10 cellular contexts compared by ENCODE assay signal in the genomic region with DNA sequence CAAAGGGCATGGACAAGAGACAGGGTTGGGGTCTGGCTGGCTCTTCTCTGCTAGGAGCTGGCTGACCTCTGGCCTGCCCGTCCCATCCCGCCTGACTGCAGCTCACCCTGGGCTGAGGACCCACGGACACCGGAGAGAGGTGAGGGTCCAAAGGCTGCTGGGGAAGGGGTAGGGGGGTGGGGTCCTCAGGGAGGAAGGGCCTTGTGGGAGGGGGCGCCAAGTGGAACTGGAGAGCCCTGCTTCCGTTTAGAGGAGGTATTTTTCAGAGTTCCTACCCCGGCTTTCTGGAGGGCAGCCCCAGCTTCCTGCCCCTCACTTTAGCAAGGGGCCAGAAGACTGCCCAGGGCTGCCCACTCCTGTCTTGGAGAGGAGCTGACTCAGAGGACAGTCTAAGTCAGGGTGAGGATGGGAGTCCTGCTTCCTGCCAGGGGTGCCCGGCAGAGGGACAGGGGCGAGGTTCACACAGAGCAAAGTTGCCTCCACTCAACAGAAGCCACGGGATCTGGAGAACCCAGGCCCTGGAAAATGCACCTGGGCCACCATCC. TPM values are rescaled to one million over a fixed set of nuclear protein-coding genes. Genes with fewer than 3 reads are reported as not detected.
DNase-seq lines count a peak whose midpoint lies in the region; ATAC-seq lines count a peak whose summit lies in the region.
"Had no signal": no experiment of that assay in that cellular context is flagged by ENCODE, and none has a peak within 500 bp of the region (broad histone marks: within the 10 kb centered on the region; RNA-seq: fewer than 3 reads in every experiment).

No MANE protein-coding gene starts in this region.

- H3K36me3 ChIP-seq in CD4-positive, CD25-positive, alpha-beta regulatory T cell (ENCODE audit: control insufficient read depth, insufficient read depth, low read length), result peaks cover 16% of the 10 kb centered on the region
- H3K36me3 ChIP-seq in esophagus (ENCODE audit: control insufficient read depth in 2 of 2, insufficient read depth in 2 of 2, low read length in 1 of 2), result peaks cover 5 to 14% of the 10 kb centered on the region in 2 donors

- peak overlapping the region; percentile 52 to 87 (median 72) for H3K4me3 Mint-ChIP-seq in CD4-positive, CD25-positive, alpha-beta regulatory T cell

- peak overlapping the region; percentile 41 for H3K4me3 ChIP-seq in CD4-positive, CD25-positive, alpha-beta regulatory T cell (ENCODE audit: low read depth, low read length)
- no peak overlapping the region for H3K4me3 ChIP-seq in esophagus (ENCODE audit: low read depth in 1 of 2, low read length in 2 of 2)

- H3K4me1 Mint-ChIP-seq in CD4-positive, CD25-positive, alpha-beta regulatory T cell, result peaks cover 6 to 49% (median 21%) of the 10 kb centered on the region in 4 donors

- peak in 1 of 2 donors; percentile 13 for ATAC-seq in CD4-positive, CD25-positive, alpha-beta regulatory T cell (ENCODE audit: low read depth in 2 of 2)
- ATAC-seq in GM19397 (IDR thresholded peaks at IDR 0.05; ENCODE audit: unreplicated experiment), result peak; percentile 12
- ATAC-seq in HG03571 (IDR thresholded peaks at IDR 0.05; ENCODE audit: unreplicated experiment), result peak; percentile 24
- no peak for ATAC-seq in GM21717 (IDR thresholded peaks at IDR 0.05; ENCODE audit: unreplicated experiment)

- H3K27ac ChIP-seq in CD4-positive, CD25-positive, alpha-beta regulatory T cell (ENCODE audit: insufficient read depth, low read length, poor library complexity, severe bottlenecking), result peak overlapping the region; percentile 70
- peak overlapping the region; percentile 63 to 74 for H3K27ac ChIP-seq in esophagus (ENCODE audit: low read depth in 2 of 2, low read length in 1 of 2)

- peaks cover 4% of the 10 kb centered on the region for H3K27me3 Mint-ChIP-seq in CD4-positive, CD25-positive, alpha-beta regulatory T cell

- H3K27me3 ChIP-seq in CD4-positive, CD25-positive, alpha-beta regulatory T cell (ENCODE audit: control insufficient read depth, insufficient read depth, low read length), result no peaks in the 10 kb centered on the region
- no peaks in the 10 kb centered on the region for H3K27me3 ChIP-seq in esophagus (ENCODE audit: control insufficient read depth in 1 of 2, insufficient read depth in 2 of 2, low read length in 2 of 2)

- H3K9me3 Mint-ChIP-seq in CD4-positive, CD25-positive, alpha-beta regulatory T cell, result no peaks in the 10 kb centered on the region

- peaks cover 14% of the 10 kb centered on the region for H3K36me3 Mint-ChIP-seq in CD4-positive, CD25-positive, alpha-beta regulatory T cell

- no peaks in the 10 kb centered on the region for H3K9me3 ChIP-seq in CD4-positive, CD25-positive, alpha-beta regulatory T cell (ENCODE audit: control insufficient read depth in 2 of 2, low read length in 2 of 2)
- H3K9me3 ChIP-seq in esophagus (ENCODE audit: control insufficient read depth in 2 of 2, insufficient read depth in 1 of 2, low read depth in 1 of 2, low read length in 1 of 2), result no peaks in the 10 kb centered on the region

- 51 to 60% methylated on average over 10 of the region's 10 CpGs for WGBS in esophagus, 2 donors

- H3K4me1 ChIP-seq in CD4-positive, CD25-positive, alpha-beta regulatory T cell (ENCODE audit: control insufficient read depth, insufficient read depth, low read length, poor library complexity, severe bottlenecking), result peaks cover 36% of the 10 kb centered on the region
- peaks cover 10 to 30% of the 10 kb centered on the region in 2 donors for H3K4me1 ChIP-seq in esophagus (ENCODE audit: control insufficient read depth in 2 of 2, insufficient read depth in 2 of 2, low read length in 1 of 2)

- DNase-seq in CD4-positive, CD25-positive, alpha-beta regulatory T cell, result no peak
- DNase-seq in NCI-H526 treated with DMSO at 0.1 percent for 48 hours (lab: John Stamatoyannopoulos, UW) (no peak), RKO (ENCODE audit: low spot score) (no peak), T1000 (lab: John Stamatoyannopoulos, UW) (no peak)
- DNase-seq: SW 1271 had no signal

- peak overlapping the region; percentile 87 to 97 (median 97) for H3K27ac Mint-ChIP-seq in CD4-positive, CD25-positive, alpha-beta regulatory T cell

RNA-seq across cellular contexts. Expression of gene LARGE2, which starts 7.1 kb away (rescaled TPM):
- total RNA-seq in CD4-positive, CD25-positive, alpha-beta regulatory T cell, result 4.2 TPM
- polyA plus RNA-seq in CD4-positive, CD25-positive, alpha-beta regulatory T cell, result 1 to 10 TPM in 2 of 4 donors, under 1 TPM in 2; 0.65 to 3.4 (median 1.2) TPM
- polyA plus RNA-seq in esophagus, result 10 to 100 TPM; 20.7 to 45.8 TPM
- total RNA-seq: cardiac septum had no signal

RNA-seq across cellular contexts. Expression of gene PEX16, which starts 11.9 kb away (rescaled TPM):
- 64.1 TPM for total RNA-seq in CD4-positive, CD25-positive, alpha-beta regulatory T cell
- 10 to 100 TPM; 52.6 to 62.0 (median 59.3) TPM for polyA plus RNA-seq in CD4-positive, CD25-positive, alpha-beta regulatory T cell
- 10 to 100 TPM; 18.9 to 29.1 TPM for polyA plus RNA-seq in esophagus

RNA-seq across cellular contexts. Expression of gene FREY1, which starts 22.5 kb away (rescaled TPM):
- total RNA-seq in CD4-positive, CD25-positive, alpha-beta regulatory T cell, result 1.8 TPM
- not detected for polyA plus RNA-seq in CD4-positive, CD25-positive, alpha-beta regulatory T cell
- polyA plus RNA-seq in esophagus, result under 1 TPM; 0.16 to 0.49 TPM

RNA-seq across cellular contexts. Expression of gene MAPK8IP1, which starts 44.1 kb away (rescaled TPM):
- 4.1 TPM for total RNA-seq in CD4-positive, CD25-positive, alpha-beta regulatory T cell
- polyA plus RNA-seq in CD4-positive, CD25-positive, alpha-beta regulatory T cell, result under 1 TPM in 1 of 4 donors, not detected in 3; 0.18 TPM
- polyA plus RNA-seq in esophagus, result 1 to 10 TPM in 1 of 2 donors, under 1 TPM in 1; 0.77 to 1.3 TPM

Comparison
In these comparisons a context has a peak if more than half of its experiments do, and no peak if none do; other contexts are left out.
1. RNA of gene LARGE2, which starts 7.1 kb away (polyA plus RNA-seq): 20.7 to 45.8 TPM in esophagus; 0.65 to 3.4 TPM in CD4-positive, CD25-positive, alpha-beta regulatory T cell; every median in the first group is over 4 times any median in the second.